In the genomic region with DNA sequence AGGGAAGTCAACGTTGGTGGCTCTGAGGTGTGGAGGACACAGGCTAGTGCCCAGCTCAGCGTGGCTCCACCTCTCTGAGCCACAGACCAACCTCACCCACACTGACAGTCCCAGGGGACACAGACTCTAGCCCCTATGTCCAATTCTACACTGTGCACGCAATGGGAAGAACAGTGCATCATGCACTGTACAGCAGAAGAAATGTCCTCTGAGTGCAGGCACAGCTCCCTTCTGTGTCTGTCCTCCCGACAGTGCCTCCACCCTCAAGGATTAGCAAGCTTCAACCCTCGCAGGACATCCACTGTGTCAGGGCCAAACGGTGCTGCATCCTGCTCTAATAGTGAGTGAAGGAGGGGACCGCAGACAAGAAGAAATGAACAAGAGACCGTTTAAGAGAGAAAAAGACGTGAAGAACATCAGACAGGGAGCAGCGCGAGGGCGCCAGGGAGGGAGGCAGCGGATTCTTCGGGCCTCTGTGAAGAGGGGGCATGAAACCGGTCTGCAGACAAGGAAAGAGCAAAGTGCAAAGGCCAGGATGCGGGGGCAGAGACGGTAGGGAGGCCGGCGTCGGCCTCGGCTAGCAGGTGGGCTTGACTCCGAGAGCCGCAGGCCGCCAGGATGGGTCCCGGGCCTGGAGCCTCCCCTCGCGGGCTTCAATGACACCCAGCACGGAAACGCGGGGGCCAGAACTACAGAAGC, we compare ENCODE assay signal across 9 cellular contexts. TPM values are rescaled to one million over a fixed set of nuclear protein-coding genes. Genes with fewer than 3 reads are reported as not detected.
A peak's percentile ranks its signal among the peaks of the same experiment; 100 is the strongest.
DNase-seq lines count a peak whose midpoint lies in the region; ATAC-seq, FAIRE-seq and TF ChIP-seq lines count a peak whose summit lies in the region.
"Had no signal": no experiment of that assay in that cellular context is flagged by ENCODE, and none has a peak within 500 bp of the region (broad histone marks: within the 10 kb centered on the region; RNA-seq: fewer than 3 reads in every experiment).

No MANE protein-coding gene starts in this region.

- no peak for TF ChIP-seq POLR2A in suprapubic skin (IDR thresholded peaks at IDR 0.05)

- no peaks in the 10 kb centered on the region for H3K36me3 Mint-ChIP-seq in activated naive CD4-positive, alpha-beta T cell treated with anti-CD3 and anti-CD28 coated beads for 36 hours (ENCODE audit: low read depth)
- H3K36me3 Mint-ChIP-seq in activated naive CD8-positive, alpha-beta T cell = no peaks in the 10 kb centered on the region

- TF ChIP-seq EP300 in suprapubic skin (IDR thresholded peaks at IDR 0.05) = no peak

- 4% methylated on average over 30 of the region's 30 CpGs for WGBS in suprapubic skin

- DNase-seq in activated naive CD4-positive, alpha-beta T cell treated with anti-CD3 and anti-CD28 coated beads for 36 hours = no peak
- no peak for DNase-seq in activated naive CD4-positive, alpha-beta T cell treated with anti-CD3 and anti-CD28 coated beads, Interleukin-2, amount 50 U/mL, for 16 hours
- DNase-seq in kidney = no peak
- DNase-seq in suprapubic skin (ENCODE audit: low spot score in 2 of 2) = no peak
- no peak for DNase-seq in iPS-NIHi7 (ENCODE audit: extremely low spot score)

- H3K27me3 ChIP-seq in suprapubic skin = no peaks in the 10 kb centered on the region

- no peaks in the 10 kb centered on the region for H3K36me3 ChIP-seq in kidney (ENCODE audit: control insufficient read depth in 1 of 2, insufficient read depth in 2 of 2, low read length in 2 of 2)
- H3K36me3 ChIP-seq in suprapubic skin = no peaks in the 10 kb centered on the region

- H3K27me3 Mint-ChIP-seq in activated naive CD4-positive, alpha-beta T cell treated with anti-CD3 and anti-CD28 coated beads for 36 hours (ENCODE audit: low read depth) = no peaks in the 10 kb centered on the region
- no peaks in the 10 kb centered on the region for H3K27me3 Mint-ChIP-seq in activated naive CD8-positive, alpha-beta T cell

- no peak for ATAC-seq in GM21360 (IDR thresholded peaks at IDR 0.05; ENCODE audit: unreplicated experiment)
- ATAC-seq in GM18858 (IDR thresholded peaks at IDR 0.05; ENCODE audit: unreplicated experiment) = no peak

- intact Hi-C loops in activated naive CD4-positive, alpha-beta T cell treated with anti-CD3 and anti-CD28 coated beads for 36 hours (cut with micrococcal nuclease) = loop anchor here (1.0 to 10.0 kb wide), 3 partner anchors 87 to 282 kb away; a partner anchor contains a TSS
- intact Hi-C loops in kidney (cut with DNase I) = no loop called here

- H3K27ac Mint-ChIP-seq in activated naive CD4-positive, alpha-beta T cell treated with anti-CD3 and anti-CD28 coated beads for 36 hours = peak overlapping the region; percentile 90
- peak overlapping the region; percentile 95 for H3K27ac Mint-ChIP-seq in activated naive CD8-positive, alpha-beta T cell

- peak overlapping the region; percentile 86 for H3K4me3 Mint-ChIP-seq in activated naive CD4-positive, alpha-beta T cell treated with anti-CD3 and anti-CD28 coated beads for 36 hours
- peak overlapping the region; percentile 96 for H3K4me3 Mint-ChIP-seq in activated naive CD8-positive, alpha-beta T cell

- peaks cover 0 to 17% of the 10 kb centered on the region in 2 donors for H3K4me1 ChIP-seq in kidney (ENCODE audit: control insufficient read depth in 1 of 2, insufficient read depth in 1 of 2, low read depth in 1 of 2, low read length in 2 of 2)
- H3K4me1 ChIP-seq in suprapubic skin = peaks cover 27% of the 10 kb centered on the region

- FAIRE-seq in kidney (lab: Jason Lieb, UNC) = no peak

- TF ChIP-seq CTCF in kidney (IDR thresholded peaks at IDR 0.05; ENCODE audit: borderline replicate concordance, extremely low read depth, insufficient read depth) (no peak), suprapubic skin (IDR thresholded peaks at IDR 0.05) (no peak)

- peaks cover 14% of the 10 kb centered on the region for H3K4me1 Mint-ChIP-seq in activated naive CD4-positive, alpha-beta T cell treated with anti-CD3 and anti-CD28 coated beads for 36 hours (ENCODE audit: low read depth)
- H3K4me1 Mint-ChIP-seq in activated naive CD8-positive, alpha-beta T cell (ENCODE audit: low read depth) = peaks cover 21% of the 10 kb centered on the region

- no peaks in the 10 kb centered on the region for H3K9me3 ChIP-seq in kidney (ENCODE audit: control insufficient read depth in 1 of 2, low read length in 2 of 2)
- no peaks in the 10 kb centered on the region for H3K9me3 ChIP-seq in suprapubic skin

- CTCF ChIA-PET in activated naive CD4-positive, alpha-beta T cell treated with anti-CD3 and anti-CD28 coated beads for 36 hours (lab: Charles Lee) = interaction anchor here (0.6 kb wide), 1 partner anchor 152 kb away, joined by 3 read pairs; no protein-coding TSS in a partner anchor

- peak overlapping the region; percentile 52 to 77 for H3K9ac ChIP-seq in kidney (ENCODE audit: low read length in 2 of 2)

- H3K9me3 Mint-ChIP-seq in activated naive CD4-positive, alpha-beta T cell treated with anti-CD3 and anti-CD28 coated beads for 36 hours = no peaks in the 10 kb centered on the region
- H3K9me3 Mint-ChIP-seq in activated naive CD8-positive, alpha-beta T cell (ENCODE audit: low read depth) = no peaks in the 10 kb centered on the region

- peak overlapping the region; percentile 93 to 96 for H3K27ac ChIP-seq in kidney (ENCODE audit: low read depth in 2 of 2, low read length in 2 of 2)
- H3K27ac ChIP-seq in suprapubic skin = peak overlapping the region; percentile 95

- peak overlapping the region; percentile 61 to 94 for H3K4me3 ChIP-seq in kidney (ENCODE audit: low read length in 2 of 2)
- peak overlapping the region; percentile 88 for H3K4me3 ChIP-seq in suprapubic skin

RNA-seq across cellular contexts. Expression of a gene that starts 0.6 kb away (rescaled TPM):
- total RNA-seq in activated naive CD4-positive, alpha-beta T cell treated with anti-CD3 and anti-CD28 coated beads for 36 hours = 1 to 10 TPM; 1.7 to 1.9 TPM
- 5.0 TPM for total RNA-seq in kidney
- 3.6 TPM for polyA plus RNA-seq in kidney (ENCODE audit: insufficient read depth, low read depth, low replicate concordance)
- 1 to 10 TPM; 2.6 to 6.2 (median 4.3) TPM for total RNA-seq in suprapubic skin

RNA-seq across cellular contexts. Expression of a gene that starts 6.9 kb away (rescaled TPM):
- 1,000 to 10,000 TPM; 1,806 to 1,853 TPM for total RNA-seq in activated naive CD4-positive, alpha-beta T cell treated with anti-CD3 and anti-CD28 coated beads for 36 hours
- total RNA-seq in kidney (802 TPM), suprapubic skin (1,000 to 10,000 TPM; 1,253 to 2,519 (median 2,306) TPM)
- polyA plus RNA-seq in kidney (ENCODE audit: insufficient read depth, low read depth, low replicate concordance) = 929 TPM

RNA-seq across cellular contexts. Expression of a gene that starts 15.3 kb away (rescaled TPM):
- under 1 TPM in 1 of 2 experiments, not detected in 1; 0.32 TPM for total RNA-seq in activated naive CD4-positive, alpha-beta T cell treated with anti-CD3 and anti-CD28 coated beads for 36 hours
- total RNA-seq in kidney = 0.25 TPM
- polyA plus RNA-seq in kidney (ENCODE audit: insufficient read depth, low read depth, low replicate concordance) = not detected
- total RNA-seq in suprapubic skin = 10 to 100 TPM in 2 of 4 donors, 1 to 10 TPM in 1, not detected in 1; 3.9 to 13.7 (median 13.6) TPM
- total RNA-seq: glomerular endothelial cell had no signal

RNA-seq across cellular contexts. Expression of a gene that starts 17.6 kb away (rescaled TPM):
- under 1 TPM; 0.40 to 0.41 TPM for total RNA-seq in activated naive CD4-positive, alpha-beta T cell treated with anti-CD3 and anti-CD28 coated beads for 36 hours
- total RNA-seq in kidney (5.0 TPM), suprapubic skin (1 to 10 TPM; 2.4 to 4.8 (median 3.4) TPM)
- polyA plus RNA-seq in kidney (ENCODE audit: insufficient read depth, low read depth, low replicate concordance) = 1.7 TPM

RNA-seq across cellular contexts. Expression of a gene that starts 26.9 kb away (rescaled TPM):
- 1 to 10 TPM; 6.1 to 7.4 TPM for total RNA-seq in activated naive CD4-positive, alpha-beta T cell treated with anti-CD3 and anti-CD28 coated beads for 36 hours
- 10.9 TPM for total RNA-seq in kidney
- polyA plus RNA-seq in kidney (ENCODE audit: insufficient read depth, low read depth, low replicate concordance) = 19.0 TPM
- total RNA-seq in suprapubic skin = 10 to 100 TPM in 2 of 4 donors, 1 to 10 TPM in 2; 1.0 to 14.9 (median 8.1) TPM
